In the genomic region with DNA sequence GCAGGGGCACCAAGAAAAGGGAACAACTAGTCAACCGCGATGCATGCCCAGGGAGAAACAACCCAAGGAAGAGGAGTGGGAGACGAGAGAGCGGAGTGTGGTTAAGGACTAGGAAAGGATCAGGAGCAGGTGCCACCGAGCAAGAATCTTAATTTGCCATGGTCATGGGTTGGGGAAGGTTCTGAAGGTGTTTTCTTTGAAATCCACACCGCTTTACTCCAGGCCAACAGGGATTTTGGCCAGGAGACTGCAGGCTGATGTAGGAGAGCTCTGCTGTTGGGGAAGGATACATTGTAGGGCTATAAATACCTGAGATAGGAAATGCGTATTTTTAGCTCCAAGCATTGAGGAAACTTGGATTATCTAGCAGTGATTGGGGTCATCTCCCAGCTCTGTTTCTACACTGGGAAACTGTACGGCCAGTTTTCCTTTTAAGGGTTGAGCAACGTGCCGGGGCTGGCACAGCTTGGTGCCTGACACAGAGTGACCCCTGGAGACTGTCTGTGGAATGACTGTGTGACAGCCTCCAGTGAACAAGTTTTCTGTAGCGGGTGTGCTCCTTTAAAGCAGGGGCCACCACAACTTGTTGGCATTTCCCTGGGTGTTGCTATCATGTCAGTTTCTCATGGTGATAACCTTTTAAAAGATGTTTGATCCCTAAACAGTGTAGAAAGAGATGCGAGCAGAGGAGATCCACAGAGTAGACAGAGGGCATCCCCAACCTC, we compare ENCODE assay signal across 8 cellular contexts. TPM values are rescaled to one million over a fixed set of nuclear protein-coding genes. Genes with fewer than 3 reads are reported as not detected.
DNase-seq lines count a peak whose midpoint lies in the region; ATAC-seq and TF ChIP-seq lines count a peak whose summit lies in the region.

No MANE protein-coding gene starts in this region.

- H3K4me3 ChIP-seq in Panc1 (ENCODE audit: low read depth in 2 of 2, low read length in 2 of 2) (no peak overlapping the region), spleen (no peak overlapping the region)
- H3K4me3 ChIP-seq in effector memory CD4-positive, alpha-beta T cell (ENCODE audit: insufficient read depth, low read depth, low read length, poor library complexity, severe bottlenecking) = no peak overlapping the region

- CTCF ChIA-PET in Panc1 (lab: Charles Lee) = no interaction called here

- TF ChIP-seq POLR2A in spleen (IDR thresholded peaks at IDR 0.05) = no peak

- POLR2A ChIA-PET in Panc1 (lab: Charles Lee) = no interaction called here

- intact Hi-C loops in Panc1 (cut with micrococcal nuclease; ENCODE audit: unreplicated experiment) (no loop called here), spleen (cut with DNase I; ENCODE audit: low total_unique reads) (no loop called here)

- H3K27ac ChIP-seq in Panc1 (ENCODE audit: low read length) = no peak overlapping the region
- no peak overlapping the region for H3K27ac ChIP-seq in spleen
- H3K27ac ChIP-seq in effector memory CD4-positive, alpha-beta T cell (ENCODE audit: insufficient read depth, low read length, poor library complexity, severe bottlenecking) = no peak overlapping the region

- H3K4me1 ChIP-seq in Panc1 (ENCODE audit: control insufficient read depth, insufficient read depth, low read length) (no peaks in the 10 kb centered on the region), spleen (no peaks in the 10 kb centered on the region)
- no peaks in the 10 kb centered on the region for H3K4me1 ChIP-seq in effector memory CD4-positive, alpha-beta T cell (ENCODE audit: control insufficient read depth, insufficient read depth, low read length, poor library complexity, severe bottlenecking)

- ATAC-seq in Panc1 (peak; percentile 74), GM19324 (IDR thresholded peaks at IDR 0.05; ENCODE audit: low FRiP score, unreplicated experiment) (no peak)

- H3K36me3 ChIP-seq in Panc1 (ENCODE audit: control insufficient read depth, insufficient read depth, low read length) = no peaks in the 10 kb centered on the region
- H3K36me3 ChIP-seq in spleen = no peaks in the 10 kb centered on the region
- no peaks in the 10 kb centered on the region for H3K36me3 ChIP-seq in effector memory CD4-positive, alpha-beta T cell (ENCODE audit: control insufficient read depth, insufficient read depth, low read length)

- H3K9me3 ChIP-seq in Panc1 (ENCODE audit: control insufficient read depth, insufficient read depth, low read depth, low read length) = no peaks in the 10 kb centered on the region
- no peaks in the 10 kb centered on the region for H3K9me3 ChIP-seq in spleen
- no peaks in the 10 kb centered on the region for H3K9me3 ChIP-seq in effector memory CD4-positive, alpha-beta T cell (ENCODE audit: control insufficient read depth, low read length)

- WGBS in spleen, 5 donors = 51 to 57% (median 56%) methylated on average over 12 of the region's 12 CpGs

- in situ Hi-C loops in GM13977 (cut with MboI; ENCODE audit: low pct_unique_long_range_greater_than_20kb, low sequenced_read_pairs, unreplicated experiment) = no loop called here
- in situ Hi-C loops in Panc1 (cut with HindIII; ENCODE audit: low pct_unique_long_range_greater_than_20kb, low sequenced_read_pairs) = no loop called here

- H3K27me3 ChIP-seq in Panc1 (ENCODE audit: control insufficient read depth, insufficient read depth, low read length) (peaks cover 3% of the 10 kb centered on the region), spleen (replicated peaks in 1 of 7) (no peaks in the 10 kb centered on the region)
- no peaks in the 10 kb centered on the region for H3K27me3 ChIP-seq in effector memory CD4-positive, alpha-beta T cell (replicated peaks; ENCODE audit: control insufficient read depth, insufficient read depth, low read length, poor library complexity, severe bottlenecking)

- peak; percentile 33 for TF ChIP-seq CTCF in GM13977 (IDR thresholded peaks at IDR 0.05; ENCODE audit: extremely low read depth, insufficient read depth, missing control alignments)
- peak; percentile 72 for TF ChIP-seq CTCF in Panc1 (IDR thresholded peaks at IDR 0.05)
- TF ChIP-seq CTCF in spleen (IDR thresholded peaks at IDR 0.05 in 8 of 11, conservative IDR thresholded peaks at IDR 0.05 in 3 of 11) = peak in 9 of 11 experiments; percentile 11 to 47 (median 31)

- peak; percentile 32 for DNase-seq in GM13977 (ENCODE audit: low spot score)
- no peak for DNase-seq in Panc1 (ENCODE audit: low read depth, low spot score)
- DNase-seq in hypothalamus (lab: John Stamatoyannopoulos, UW) = peak in 31 of 51 donors; percentile 7 to 73 (median 45)
- DNase-seq in spleen = no peak
- DNase-seq in effector memory CD4-positive, alpha-beta T cell = no peak
- DNase-seq in SK-N-DZ (ENCODE audit: low spot score) = no peak
- DNase-seq in NOMO-1 treated with DMSO at 0.1 percent for 48 hours (lab: John Stamatoyannopoulos, UW; ENCODE audit: unreplicated experiment) = no peak

- no TSS peak for BruUV-seq in Panc1 (replicated peaks; lab: Mats Ljungman, UMichigan)

RNA-seq across cellular contexts. Expression of a gene that starts 34.2 kb away (rescaled TPM):
- total RNA-seq in Panc1 (2021; ENCODE audit: unreplicated experiment) (0.05 TPM), spleen (1 to 10 TPM; 1.7 to 4.1 (median 2.6) TPM)
- not detected for polyA plus RNA-seq in Panc1 (2012; ENCODE audit: insufficient read length)
- polyA plus RNA-seq in spleen = under 1 TPM; 0.13 to 0.64 (median 0.14) TPM
- polyA plus RNA-seq in SK-N-DZ (2014; cell fraction: cytosol; rRNA removed) = 0.22 TPM in 1 of 2 replicates, not detected in the other
- not detected in 2 replicates for polyA plus RNA-seq in SK-N-DZ (2014; cell fraction: nucleus; rRNA removed)

Comparison
In these comparisons a context has a peak if more than half of its experiments do, and no peak if none do; other contexts are left out.
1. DNase-seq: peak in GM13977 (single experiment) and hypothalamus (31 of 51); none in Panc1 (single experiment), spleen (single experiment), effector memory CD4-positive, alpha-beta T cell (0 of 3), SK-N-DZ (single experiment) and NOMO-1 treated with DMSO at 0.1 percent for 48 hours (single experiment).
2. Peak in every context shown above with its lines, with median percentiles within 50 percentile points of each other: CTCF ChIP-seq.